18 cellular contexts compared by ENCODE assay signal in the genomic region with DNA sequence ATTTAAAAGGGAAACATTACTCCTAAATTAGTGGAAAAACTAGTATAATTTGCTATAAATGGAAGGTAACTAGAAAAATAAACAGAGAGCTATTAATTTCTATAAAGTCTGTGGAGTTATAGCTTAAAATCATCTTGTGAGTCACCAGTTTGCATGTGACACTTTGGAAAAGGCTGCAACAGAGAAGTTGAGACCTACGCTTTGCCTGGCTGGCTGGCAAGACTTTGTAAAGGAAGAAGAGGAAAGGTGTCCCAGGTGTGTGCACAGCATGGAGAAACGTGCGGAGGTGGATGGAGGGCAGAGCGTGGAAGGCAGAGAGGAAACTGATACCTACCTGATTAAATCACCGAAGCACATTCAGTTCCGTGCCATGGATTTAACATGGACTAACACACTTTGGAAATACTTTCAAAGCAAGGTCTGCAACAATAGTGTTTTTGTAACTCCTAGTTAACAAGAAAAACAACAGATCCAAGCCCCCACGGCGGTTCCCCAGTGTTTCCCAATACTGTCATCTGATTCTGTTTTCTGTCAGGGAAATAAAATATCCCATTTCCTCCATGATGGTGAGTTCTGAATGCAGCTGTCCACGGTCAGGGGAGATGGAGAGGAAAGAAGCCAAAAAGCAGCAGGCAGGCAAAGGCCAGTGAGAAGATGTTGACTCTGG.
DNase-seq lines count a peak whose midpoint lies in the region; ATAC-seq, FAIRE-seq and TF ChIP-seq lines count a peak whose summit lies in the region.
"Had no signal": no experiment of that assay in that cellular context is flagged by ENCODE, and none has a peak within 500 bp of the region (broad histone marks: within the 10 kb centered on the region; RNA-seq: fewer than 3 reads in every experiment).

No MANE protein-coding gene starts in this region.

- H3K36me3 ChIP-seq in right atrium auricular region (no peaks in the 10 kb centered on the region), prostate gland (no peaks in the 10 kb centered on the region)

- peaks cover 25% of the 10 kb centered on the region for H3K4me1 Mint-ChIP-seq in chondrocyte (ENCODE audit: low read depth)
- H3K4me1 Mint-ChIP-seq: endodermal cell had no signal

- no peak for FAIRE-seq in RCC 7860 (lab: Jason Lieb, UNC)
- FAIRE-seq: GM12892, HepG2 had no signal

- H3K4me1 ChIP-seq in right atrium auricular region = peaks cover 0 to 7% of the 10 kb centered on the region in 2 donors
- H3K4me1 ChIP-seq in prostate gland (replicated peaks) = no peaks in the 10 kb centered on the region

- whole genome bisulfite sequencing in prostate gland = 15% methylated on average over 9 of the region's 9 CpGs

- TF ChIP-seq CTCF in right atrium auricular region (IDR thresholded peaks at IDR 0.05) (no peak), chondrocyte (IDR thresholded peaks at IDR 0.05) (no peak), prostate gland (IDR thresholded peaks at IDR 0.05) (no peak)

- no peak overlapping the region for H3K4me3 ChIP-seq in right atrium auricular region
- H3K4me3 ChIP-seq in prostate gland = no peak overlapping the region
- H3K4me3 ChIP-seq: lung had no signal

- intact Hi-C loops in Right ventricle myocardium superior (cut with DNase I) = no loop called here
- intact Hi-C loops in prostate gland (cut with DNase I) = no loop called here

- H3K9me3 ChIP-seq in right atrium auricular region = no peaks in the 10 kb centered on the region
- no peaks in the 10 kb centered on the region for H3K9me3 ChIP-seq in prostate gland

- H3K27ac ChIP-seq in right atrium auricular region (peak overlapping the region; percentile 49 to 75), prostate gland (peak overlapping the region; percentile 62 to 69)

- TF ChIP-seq POLR2A in prostate gland (IDR thresholded peaks at IDR 0.05) = no peak

- no peaks in the 10 kb centered on the region for H3K27me3 Mint-ChIP-seq in chondrocyte (ENCODE audit: low read depth)
- H3K27me3 Mint-ChIP-seq: activated CD4-positive, alpha-beta T cell treated with anti-CD3 and anti-CD28 coated beads, Interleukin-2, amount 10 ng/mL, durations not matched to agents 7 days and 5 days; activated naive CD4-positive, alpha-beta T cell treated with anti-CD3 and anti-CD28 coated beads, Interleukin-2, amount 50 U/mL, for 24 hours had no signal

- no peaks in the 10 kb centered on the region for H3K27me3 ChIP-seq in right atrium auricular region
- no peaks in the 10 kb centered on the region for H3K27me3 ChIP-seq in prostate gland (replicated peaks; ENCODE audit: insufficient read depth)

- DNase-seq in right atrium auricular region (ENCODE audit: low spot score) = no peak
- DNase-seq in Right ventricle myocardium superior = no peak
- DNase-seq in chondrocyte (ENCODE audit: low spot score) = no peak
- peak; percentile 52 for DNase-seq in prostate gland (ENCODE audit: low spot score)
- DNase-seq in inferior parietal cortex (ENCODE audit: extremely low spot score) = no peak
- no peak for DNase-seq in RCC 7860 (ENCODE audit: low spot score)
- DNase-seq in amniotic stem cell (lab: John Stamatoyannopoulos, UW) = no peak
- DNase-seq: activated CD4-positive, alpha-beta T cell treated with anti-CD3 and anti-CD28 coated beads, Interleukin-2, amount 10 ng/mL, durations not matched to agents 7 days and 5 days; Calu3; endodermal cell; foreskin melanocyte; GDM1; HCEC 1CT had no signal

- H3K4me3 Mint-ChIP-seq in chondrocyte (ENCODE audit: unreplicated experiment) = no peak overlapping the region
- H3K4me3 Mint-ChIP-seq: activated CD4-positive, alpha-beta T cell treated with anti-CD3 and anti-CD28 coated beads, Interleukin-2, amount 10 ng/mL, durations not matched to agents 7 days and 5 days; activated naive CD4-positive, alpha-beta T cell treated with anti-CD3 and anti-CD28 coated beads, Interleukin-2, amount 50 U/mL, for 24 hours; endodermal cell had no signal

- H3K27ac Mint-ChIP-seq in chondrocyte (ENCODE audit: unreplicated experiment) = peak overlapping the region; percentile 88
- H3K27ac Mint-ChIP-seq: activated CD4-positive, alpha-beta T cell treated with anti-CD3 and anti-CD28 coated beads, Interleukin-2, amount 10 ng/mL, durations not matched to agents 7 days and 5 days; activated naive CD4-positive, alpha-beta T cell treated with anti-CD3 and anti-CD28 coated beads, Interleukin-2, amount 50 U/mL, for 24 hours; endodermal cell had no signal

- ATAC-seq in Right ventricle myocardium superior (ENCODE audit: poor library complexity) (no peak), GM21447 (IDR thresholded peaks at IDR 0.05; ENCODE audit: unreplicated experiment) (no peak)
- ATAC-seq: HepG2 had no signal

- H3K9me3 Mint-ChIP-seq in chondrocyte (ENCODE audit: low read depth) = no peaks in the 10 kb centered on the region
- H3K9me3 Mint-ChIP-seq: activated CD4-positive, alpha-beta T cell treated with anti-CD3 and anti-CD28 coated beads, Interleukin-2, amount 10 ng/mL, durations not matched to agents 7 days and 5 days; activated naive CD4-positive, alpha-beta T cell treated with anti-CD3 and anti-CD28 coated beads, Interleukin-2, amount 50 U/mL, for 24 hours; endodermal cell had no signal

- no peaks in the 10 kb centered on the region for H3K36me3 Mint-ChIP-seq in chondrocyte (ENCODE audit: low read depth)
